ENCODE assay signal across 1 cellular context in genomic region chr2:86189782-86190416, GRCh38.
TF ChIP-seq lines count a peak whose summit lies in the region.

No MANE protein-coding gene starts in this region.

TF ChIP-seq in K562, 482 proteins besides CTCF, POLR2A, EP300 and RAD21 (continued from another document and continues in another):
- TF ChIP-seq CUX1 (CRISPR knock-in tag; IDR thresholded peaks at IDR 0.05) (no peak; the same call in 1 of the 2 replicates), WHSC1 (IDR thresholded peaks at IDR 0.05; ENCODE audit: low read length) (no peak), TEAD4 (IDR thresholded peaks at IDR 0.05; ENCODE audit: low read length) (peak; percentile 64), TEAD4 (CRISPR knock-in tag; IDR thresholded peaks at IDR 0.05; ENCODE audit: borderline replicate concordance) (no peak), E2F4 (CRISPR knock-in tag; IDR thresholded peaks at IDR 0.05; ENCODE audit: low read depth) (no peak), PML (IDR thresholded peaks at IDR 0.05; ENCODE audit: low read length) (no peak; the same call in 1 of the 2 replicates), AFF1 (IDR thresholded peaks at IDR 0.05; ENCODE audit: low read depth in 1 of 2, partially characterized antibody in 2 of 2) (no peak), NUFIP1 (IDR thresholded peaks at IDR 0.05; ENCODE audit: partially characterized antibody) (no peak), DIDO1 (tag; IDR thresholded peaks at IDR 0.05; ENCODE audit: low read depth) (no peak), MGA (IDR thresholded peaks at IDR 0.05) (peak; percentile 50), JUN (IDR thresholded peaks at IDR 0.05; ENCODE audit: borderline replicate concordance, low read depth, low read length) (no peak), JUN (CRISPR knock-in tag; IDR thresholded peaks at IDR 0.05; ENCODE audit: borderline replicate concordance) (no peak), ZFP30 (CRISPR knock-in tag; IDR thresholded peaks at IDR 0.05; ENCODE audit: borderline replicate concordance) (no peak), SMAD3 (CRISPR knock-in tag; conservative IDR thresholded peaks at IDR 0.05) (no peak), SMARCA5 (IDR thresholded peaks at IDR 0.05) (no peak), ZNF507 (tag; conservative IDR thresholded peaks at IDR 0.05) (no peak), EP400 (IDR thresholded peaks at IDR 0.05) (peak; percentile 60; the same call in 1 of the 2 replicates), HNRNPLL (IDR thresholded peaks at IDR 0.05; ENCODE audit: low read depth, low read length, poor library complexity, severe bottlenecking) (no peak), TRIM24 (IDR thresholded peaks at IDR 0.05) (no peak), PTTG1 (tag; IDR thresholded peaks at IDR 0.05; ENCODE audit: low read depth) (no peak), ELF1 (tag; IDR thresholded peaks at IDR 0.05) (no peak), ARID1B (IDR thresholded peaks at IDR 0.05) (no peak), E2F3 (CRISPR knock-in tag; IDR thresholded peaks at IDR 0.05) (no peak), RAD51 (IDR thresholded peaks at IDR 0.05; ENCODE audit: borderline replicate concordance, low read depth) (no peak), ZNF695 (CRISPR knock-in tag; IDR thresholded peaks at IDR 0.05) (no peak), BCOR (IDR thresholded peaks at IDR 0.05) (no peak), ZBTB17 (CRISPR knock-in tag; IDR thresholded peaks at IDR 0.05) (no peak), NR2C1 (IDR thresholded peaks at IDR 0.05) (no peak), NR2C1 (tag; IDR thresholded peaks at IDR 0.05) (no peak), TRIM25 (IDR thresholded peaks at IDR 0.05; ENCODE audit: borderline replicate concordance) (no peak), MBD2 (IDR thresholded peaks at IDR 0.05; ENCODE audit: borderline replicate concordance, low read depth) (no peak)
